In genomic region chr1:3614755-3615742, GRCh38 we compare ENCODE assay signal across 8 cellular contexts. TPM values are rescaled to one million over a fixed set of nuclear protein-coding genes. Genes with fewer than 3 reads are reported as not detected.
DNase-seq lines count a peak whose midpoint lies in the region; ATAC-seq and TF ChIP-seq lines count a peak whose summit lies in the region.

No MANE protein-coding gene starts in this region.

- no peak overlapping the region for H3K4me2 ChIP-seq in mesenchymal stem cell (ENCODE audit: low read length, poor library complexity, severe bottlenecking)

- no peak overlapping the region for H2BK120ac ChIP-seq in mesenchymal stem cell (ENCODE audit: low read depth, low read length)

- H3K18ac ChIP-seq in mesenchymal stem cell (ENCODE audit: low read depth in 1 of 2, low read length in 2 of 2), result no peak overlapping the region

- peak; percentile 49 for TF ChIP-seq CTCF in CD4-positive, alpha-beta T cell (IDR thresholded peaks at IDR 0.05)
- TF ChIP-seq CTCF in HFFc6 (IDR thresholded peaks at IDR 0.05) (peak; percentile 85), suprapubic skin (IDR thresholded peaks at IDR 0.05) (peak in 1 of 2 donors; percentile 45)

- H3K4ac ChIP-seq in mesenchymal stem cell (ENCODE audit: low read depth in 1 of 2, low read length in 2 of 2), result no peak overlapping the region

- peaks cover 42% of the 10 kb centered on the region for H3K27me3 Mint-ChIP-seq in CD4-positive, alpha-beta T cell
- H3K27me3 Mint-ChIP-seq in HFFc6 (ENCODE audit: insufficient read depth), result peaks cover 17% of the 10 kb centered on the region

- no peak overlapping the region for H4K8ac ChIP-seq in mesenchymal stem cell (ENCODE audit: low read length)

- H3K27ac Mint-ChIP-seq in CD4-positive, alpha-beta T cell, result no peak overlapping the region
- H3K27ac Mint-ChIP-seq in HFFc6, result no peak overlapping the region

- peaks cover 30% of the 10 kb centered on the region for H3K4me1 ChIP-seq in mesenchymal stem cell (ENCODE audit: control insufficient read depth, insufficient read depth, low read depth, low read length)
- peaks cover 29% of the 10 kb centered on the region for H3K4me1 ChIP-seq in suprapubic skin

- H3K4me3 ChIP-seq in mesenchymal stem cell (ENCODE audit: insufficient read depth in 1 of 2, low read depth in 1 of 2, low read length in 2 of 2) (no peak overlapping the region), suprapubic skin (no peak overlapping the region)

- H3K9me3 ChIP-seq in CD4-positive, alpha-beta T cell (ENCODE audit: control insufficient read depth, low read length), result no peaks in the 10 kb centered on the region
- no peaks in the 10 kb centered on the region for H3K9me3 ChIP-seq in mesenchymal stem cell (ENCODE audit: control insufficient read depth, low read length)
- no peaks in the 10 kb centered on the region for H3K9me3 ChIP-seq in suprapubic skin

- H2BK5ac ChIP-seq in mesenchymal stem cell (ENCODE audit: low read depth, low read length, poor library complexity, severe bottlenecking), result no peak overlapping the region

- no peaks in the 10 kb centered on the region for H3K79me1 ChIP-seq in mesenchymal stem cell (replicated peaks; ENCODE audit: low read length, poor library complexity, severe bottlenecking)

- H4K91ac ChIP-seq in mesenchymal stem cell (ENCODE audit: low read length), result no peak overlapping the region

- 54% methylated on average over 20 of the region's 20 CpGs for WGBS in mesenchymal stem cell
- WGBS in suprapubic skin, result 62% methylated on average over 15 of the region's 20 CpGs

- peaks cover 28% of the 10 kb centered on the region for H3K4me1 Mint-ChIP-seq in CD4-positive, alpha-beta T cell (ENCODE audit: low read depth)
- peaks cover 20% of the 10 kb centered on the region for H3K4me1 Mint-ChIP-seq in HFFc6 (ENCODE audit: low read depth)

- H3K36me3 ChIP-seq in mesenchymal stem cell (ENCODE audit: control insufficient read depth in 1 of 2, insufficient read depth in 2 of 2, low read depth in 1 of 2, low read length in 2 of 2), result no peaks in the 10 kb centered on the region
- no peaks in the 10 kb centered on the region for H3K36me3 ChIP-seq in suprapubic skin

- no peak overlapping the region for H3K14ac ChIP-seq in mesenchymal stem cell (ENCODE audit: low read length in 2 of 2)

- H3K9ac ChIP-seq in mesenchymal stem cell (ENCODE audit: low read length), result no peak overlapping the region

- H2AK5ac ChIP-seq in mesenchymal stem cell (ENCODE audit: low read length, severe bottlenecking), result no peak overlapping the region

- H3K27ac ChIP-seq in CD4-positive, alpha-beta T cell (ENCODE audit: low read depth, low read length), result no peak overlapping the region
- H3K27ac ChIP-seq in mesenchymal stem cell (ENCODE audit: low read length, poor library complexity, severe bottlenecking), result no peak overlapping the region
- no peak overlapping the region for H3K27ac ChIP-seq in suprapubic skin

- no peak for TF ChIP-seq EP300 in suprapubic skin (IDR thresholded peaks at IDR 0.05)

- H2BK15ac ChIP-seq in mesenchymal stem cell (ENCODE audit: low read depth, poor library complexity, severe bottlenecking), result no peak overlapping the region

- no peak overlapping the region for H2BK12ac ChIP-seq in mesenchymal stem cell (ENCODE audit: low read length in 2 of 2)

- H3K23ac ChIP-seq in mesenchymal stem cell (ENCODE audit: low read length in 2 of 2), result no peak overlapping the region

- TF ChIP-seq POLR2A in suprapubic skin (IDR thresholded peaks at IDR 0.05), result no peak

- peaks cover 13% of the 10 kb centered on the region for H3K27me3 ChIP-seq in CD4-positive, alpha-beta T cell (ENCODE audit: control insufficient read depth, insufficient read depth, low read length)
- H3K27me3 ChIP-seq in mesenchymal stem cell (ENCODE audit: control insufficient read depth in 1 of 2, insufficient read depth in 1 of 2, low read length in 2 of 2) (peaks cover 65 to 69% of the 10 kb centered on the region in 2 experiments), suprapubic skin (peaks cover 23% of the 10 kb centered on the region)

- no peak for ATAC-seq in CD4-positive, alpha-beta T cell (ENCODE audit: poor library complexity)
- ATAC-seq in HG03039 (IDR thresholded peaks at IDR 0.05; ENCODE audit: unreplicated experiment) (no peak), GM21528 (IDR thresholded peaks at IDR 0.05; ENCODE audit: low FRiP score, unreplicated experiment) (no peak), GM19455 (IDR thresholded peaks at IDR 0.05; ENCODE audit: unreplicated experiment) (no peak)

- peak in 1 of 10 experiments; percentile 23 for DNase-seq in CD4-positive, alpha-beta T cell
- DNase-seq in HFFc6 (no peak), astrocyte of the hippocampus (ENCODE audit: low read depth, low spot score) (peak; percentile 48), mesenchymal stem cell (peak; percentile 14), suprapubic skin (ENCODE audit: low spot score in 2 of 2) (no peak)

- POLR2A ChIA-PET in CD4-positive, alpha-beta T cell (lab: Charles Lee), result no interaction called here

- no peaks in the 10 kb centered on the region for H3K36me3 Mint-ChIP-seq in CD4-positive, alpha-beta T cell (ENCODE audit: low read depth)
- no peaks in the 10 kb centered on the region for H3K36me3 Mint-ChIP-seq in HFFc6 (ENCODE audit: low read depth)

- H3K4me3 Mint-ChIP-seq in CD4-positive, alpha-beta T cell, result no peak overlapping the region
- H3K4me3 Mint-ChIP-seq in HFFc6, result no peak overlapping the region

- H3K9me3 Mint-ChIP-seq in CD4-positive, alpha-beta T cell, result no peaks in the 10 kb centered on the region
- no peaks in the 10 kb centered on the region for H3K9me3 Mint-ChIP-seq in HFFc6

- intact Hi-C loops in CD4-positive, alpha-beta T cell (cut with DNase I, micrococcal nuclease), result loop anchor here in 1 of 2 experiments (1.0 kb wide), 1 partner anchor 50 kb away; no protein-coding TSS in a partner anchor

- CTCF ChIA-PET in CD4-positive, alpha-beta T cell (lab: Charles Lee), result interaction anchor here (1.0 to 1.2 kb wide), 2 partner anchors 33 to 162 kb away, joined by 3 to 5 read pairs; no protein-coding TSS in a partner anchor

- no peak overlapping the region for H2AFZ ChIP-seq in mesenchymal stem cell (ENCODE audit: low read depth, low read length)

RNA-seq across cellular contexts. Expression of gene MEGF6, which starts 3.7 kb away (rescaled TPM):
- 10 to 100 TPM; 57.5 to 62.2 TPM for total RNA-seq in CD4-positive, alpha-beta T cell
- 10 to 100 TPM; 20.3 to 39.2 (median 23.0) TPM for total RNA-seq in HFFc6 (2021; fragmentation: NEBNext Ultra II Directional; extraction: Animal tissue kit (Norgen Biotek cat#: 25700))
- 0.08 TPM for polyA plus RNA-seq in mesenchymal stem cell (2013, experiment 1 of 2)
- 0.08 TPM for polyA plus RNA-seq in mesenchymal stem cell (2013, experiment 2 of 2)
- total RNA-seq in suprapubic skin, result 100 to 1,000 TPM in 1 of 4 donors, 10 to 100 TPM in 3; 66.7 to 120 (median 74.5) TPM

RNA-seq across cellular contexts. Expression of gene TPRG1L, which starts 9.8 kb away (rescaled TPM):
- total RNA-seq in CD4-positive, alpha-beta T cell, result 10 to 100 TPM; 46.5 to 48.3 TPM
- 10 to 100 TPM; 51.8 to 63.5 (median 58.0) TPM for total RNA-seq in HFFc6 (2021; fragmentation: NEBNext Ultra II Directional; extraction: Animal tissue kit (Norgen Biotek cat#: 25700))
- polyA plus RNA-seq in mesenchymal stem cell (2013, experiment 1 of 2), result 46.4 TPM
- 47.7 TPM for polyA plus RNA-seq in mesenchymal stem cell (2013, experiment 2 of 2)
- 10 to 100 TPM; 36.9 to 52.6 (median 44.8) TPM for total RNA-seq in suprapubic skin

RNA-seq across cellular contexts. Expression of gene WRAP73, which starts 34.9 kb away (rescaled TPM):
- total RNA-seq in CD4-positive, alpha-beta T cell, result 10 to 100 TPM; 22.3 to 22.7 TPM
- 10 to 100 TPM; 11.8 to 14.8 (median 14.3) TPM for total RNA-seq in HFFc6 (2021; fragmentation: NEBNext Ultra II Directional; extraction: Animal tissue kit (Norgen Biotek cat#: 25700))
- polyA plus RNA-seq in mesenchymal stem cell (2013, experiment 1 of 2), result 14.3 TPM
- polyA plus RNA-seq in mesenchymal stem cell (2013, experiment 2 of 2), result 13.8 TPM
- total RNA-seq in suprapubic skin, result 10 to 100 TPM; 16.4 to 33.7 (median 19.6) TPM

RNA-seq across cellular contexts. Expression of gene TP73, which starts 37.3 kb away (rescaled TPM):
- total RNA-seq in CD4-positive, alpha-beta T cell, result not detected
- total RNA-seq in HFFc6 (2021; fragmentation: NEBNext Ultra II Directional; extraction: Animal tissue kit (Norgen Biotek cat#: 25700)), result not detected
- polyA plus RNA-seq in mesenchymal stem cell (2013, experiment 1 of 2), result 0.01 TPM
- polyA plus RNA-seq in mesenchymal stem cell (2013, experiment 2 of 2), result 0.01 TPM
- total RNA-seq in suprapubic skin, result 10 to 100 TPM in 3 of 4 donors, 1 to 10 TPM in 1; 8.8 to 24.7 (median 16.9) TPM

Comparison
In these comparisons a context has a peak if more than half of its experiments do, and no peak if none do; other contexts are left out.
1. DNase-seq: peak in astrocyte of the hippocampus (single experiment) and mesenchymal stem cell (single experiment); none in HFFc6 (single experiment) and suprapubic skin (0 of 2).